Comparison of ENCODE assay signal across 16 cellular contexts in genomic region chr4:9994246-9994847, GRCh38. TPM values are rescaled to one million over a fixed set of nuclear protein-coding genes. Genes with fewer than 3 reads are reported as not detected.
DNase-seq lines count a peak whose midpoint lies in the region; ATAC-seq and TF ChIP-seq lines count a peak whose summit lies in the region.
"Had no signal": no experiment of that assay in that cellular context is flagged by ENCODE, and none has a peak within 500 bp of the region (broad histone marks: within the 10 kb centered on the region; RNA-seq: fewer than 3 reads in every experiment).

No MANE protein-coding gene starts in this region.

- H3K4me1 ChIP-seq in BLaER1 = peaks cover 16% of the 10 kb centered on the region
- H3K4me1 ChIP-seq in OCI-LY3 (ENCODE audit: low read length) = peaks cover 54% of the 10 kb centered on the region
- no peaks in the 10 kb centered on the region for H3K4me1 ChIP-seq in gastrocnemius medialis
- H3K4me1 ChIP-seq: ascending aorta had no signal

- H3K9me3 ChIP-seq in BLaER1 (peaks cover 16% of the 10 kb centered on the region; the same call in 1 of the 2 replicates), OCI-LY3 (ENCODE audit: insufficient read depth, low read length) (no peaks in the 10 kb centered on the region), gastrocnemius medialis (no peaks in the 10 kb centered on the region)
- H3K9me3 ChIP-seq: ascending aorta had no signal

- H3K79me2 ChIP-seq in OCI-LY3 (ENCODE audit: low read length) = no peaks in the 10 kb centered on the region
- H3K79me2 ChIP-seq: hepatocyte had no signal

- H3K4me2 ChIP-seq in BLaER1 (peak overlapping the region; percentile 57), OCI-LY3 (ENCODE audit: low read length) (0 out of 2 replicates have a peak overlapping the region, but pooled peaks have one; percentile 10)
- H3K4me2 ChIP-seq: hepatocyte, PC-9 had no signal

- H4K20me1 ChIP-seq in BLaER1 (no peaks in the 10 kb centered on the region), OCI-LY3 (ENCODE audit: insufficient read depth, low read length) (no peaks in the 10 kb centered on the region)

- DNase-seq in KBM-7 = no peak
- DNase-seq in SHP77 treated with DMSO at 0.1 percent for 48 hours (lab: John Stamatoyannopoulos, UW) = no peak
- DNase-seq in gastrocnemius medialis = no peak
- DNase-seq in stimulated activated CD4-positive, alpha-beta T cell treated with anti-CD3 and anti-CD28 coated beads, Interleukin-4, amount 100 ng/mL, for 4 hours = no peak
- DNase-seq: GM23248, NCI-H1694, PC-9, retina, WERI-Rb-1 had no signal

- in situ Hi-C loops in KBM-7 (cut with MboI; ENCODE audit: low pct_unique_long_range_greater_than_20kb, low sequenced_read_pairs) = no loop called here
- in situ Hi-C loops in gastrocnemius medialis (cut with MboI; ENCODE audit: low sequenced_read_pairs in 4 of 4) = no loop called here

- TF ChIP-seq CTCF in OCI-LY3 (IDR thresholded peaks at IDR 0.05; ENCODE audit: low read depth, low read length) = no peak
- no peak for TF ChIP-seq CTCF in gastrocnemius medialis (IDR thresholded peaks at IDR 0.05 in 4 of 5, conservative IDR thresholded peaks at IDR 0.05 in 1 of 5)

- intact Hi-C loops in gastrocnemius medialis (cut with DNase I; ENCODE audit: low total_unique reads) = no loop called here

- H3K4me3 ChIP-seq in BLaER1 = no peak overlapping the region
- no peak overlapping the region for H3K4me3 ChIP-seq in OCI-LY3 (ENCODE audit: low read length)
- no peak overlapping the region for H3K4me3 ChIP-seq in gastrocnemius medialis
- H3K4me3 ChIP-seq: ascending aorta, GM23248, hepatocyte, PC-9 had no signal

- H3K27ac ChIP-seq in BLaER1 (no peak overlapping the region), OCI-LY3 (ENCODE audit: low read length) (peak overlapping the region; percentile 47), gastrocnemius medialis (no peak overlapping the region)
- H3K27ac ChIP-seq: ascending aorta, GM23248, hepatocyte, PC-9, WERI-Rb-1 had no signal

- ATAC-seq in GM18907 (IDR thresholded peaks at IDR 0.05; ENCODE audit: unreplicated experiment) (peak; percentile 72), HG02678 (IDR thresholded peaks at IDR 0.05; ENCODE audit: unreplicated experiment) (peak; percentile 81), gastrocnemius medialis (no peak)
- ATAC-seq: HepG2 had no signal

- H2AFZ ChIP-seq in OCI-LY3 (ENCODE audit: low read depth, low read length) = no peak overlapping the region
- H2AFZ ChIP-seq: GM23248, hepatocyte, PC-9 had no signal

- no peaks in the 10 kb centered on the region for H3K36me3 ChIP-seq in BLaER1
- H3K36me3 ChIP-seq in OCI-LY3 (replicated peaks; ENCODE audit: low read depth, low read length) = peaks cover 15% of the 10 kb centered on the region
- H3K36me3 ChIP-seq in gastrocnemius medialis = no peaks in the 10 kb centered on the region
- H3K36me3 ChIP-seq: ascending aorta, WERI-Rb-1 had no signal

- no peak for TF ChIP-seq POLR2A in gastrocnemius medialis (IDR thresholded peaks at IDR 0.05)

- H3K27me3 ChIP-seq in BLaER1 (no peaks in the 10 kb centered on the region), OCI-LY3 (ENCODE audit: low read depth, low read length) (no peaks in the 10 kb centered on the region), gastrocnemius medialis (no peaks in the 10 kb centered on the region)
- H3K27me3 ChIP-seq: ascending aorta, hepatocyte had no signal

- no peak overlapping the region for H3K9ac ChIP-seq in BLaER1
- no peak overlapping the region for H3K9ac ChIP-seq in OCI-LY3 (ENCODE audit: low read length)
- H3K9ac ChIP-seq: GM23248 had no signal

RNA-seq across cellular contexts. Expression of gene SLC2A9, which starts 26.9 kb away (rescaled TPM):
- under 1 TPM; 0.19 to 0.89 (median 0.62) TPM for total RNA-seq in gastrocnemius medialis

Comparison
In these comparisons a context has a peak if more than half of its experiments do, and no peak if none do; other contexts are left out.
1. ATAC-seq: peak in GM18907 (single experiment) and HG02678 (single experiment); none in gastrocnemius medialis (0 of 2).